In genomic region chr19:51712461-51713081, GRCh38 we compare ENCODE assay signal across 1 cellular context.
TF ChIP-seq lines count a peak whose summit lies in the region.

No MANE protein-coding gene starts in this region.

TF ChIP-seq in GM23338, 12 proteins besides CTCF, POLR2A, EP300 and RAD21 (continued from another document):
- TF ChIP-seq, protein P1, sequence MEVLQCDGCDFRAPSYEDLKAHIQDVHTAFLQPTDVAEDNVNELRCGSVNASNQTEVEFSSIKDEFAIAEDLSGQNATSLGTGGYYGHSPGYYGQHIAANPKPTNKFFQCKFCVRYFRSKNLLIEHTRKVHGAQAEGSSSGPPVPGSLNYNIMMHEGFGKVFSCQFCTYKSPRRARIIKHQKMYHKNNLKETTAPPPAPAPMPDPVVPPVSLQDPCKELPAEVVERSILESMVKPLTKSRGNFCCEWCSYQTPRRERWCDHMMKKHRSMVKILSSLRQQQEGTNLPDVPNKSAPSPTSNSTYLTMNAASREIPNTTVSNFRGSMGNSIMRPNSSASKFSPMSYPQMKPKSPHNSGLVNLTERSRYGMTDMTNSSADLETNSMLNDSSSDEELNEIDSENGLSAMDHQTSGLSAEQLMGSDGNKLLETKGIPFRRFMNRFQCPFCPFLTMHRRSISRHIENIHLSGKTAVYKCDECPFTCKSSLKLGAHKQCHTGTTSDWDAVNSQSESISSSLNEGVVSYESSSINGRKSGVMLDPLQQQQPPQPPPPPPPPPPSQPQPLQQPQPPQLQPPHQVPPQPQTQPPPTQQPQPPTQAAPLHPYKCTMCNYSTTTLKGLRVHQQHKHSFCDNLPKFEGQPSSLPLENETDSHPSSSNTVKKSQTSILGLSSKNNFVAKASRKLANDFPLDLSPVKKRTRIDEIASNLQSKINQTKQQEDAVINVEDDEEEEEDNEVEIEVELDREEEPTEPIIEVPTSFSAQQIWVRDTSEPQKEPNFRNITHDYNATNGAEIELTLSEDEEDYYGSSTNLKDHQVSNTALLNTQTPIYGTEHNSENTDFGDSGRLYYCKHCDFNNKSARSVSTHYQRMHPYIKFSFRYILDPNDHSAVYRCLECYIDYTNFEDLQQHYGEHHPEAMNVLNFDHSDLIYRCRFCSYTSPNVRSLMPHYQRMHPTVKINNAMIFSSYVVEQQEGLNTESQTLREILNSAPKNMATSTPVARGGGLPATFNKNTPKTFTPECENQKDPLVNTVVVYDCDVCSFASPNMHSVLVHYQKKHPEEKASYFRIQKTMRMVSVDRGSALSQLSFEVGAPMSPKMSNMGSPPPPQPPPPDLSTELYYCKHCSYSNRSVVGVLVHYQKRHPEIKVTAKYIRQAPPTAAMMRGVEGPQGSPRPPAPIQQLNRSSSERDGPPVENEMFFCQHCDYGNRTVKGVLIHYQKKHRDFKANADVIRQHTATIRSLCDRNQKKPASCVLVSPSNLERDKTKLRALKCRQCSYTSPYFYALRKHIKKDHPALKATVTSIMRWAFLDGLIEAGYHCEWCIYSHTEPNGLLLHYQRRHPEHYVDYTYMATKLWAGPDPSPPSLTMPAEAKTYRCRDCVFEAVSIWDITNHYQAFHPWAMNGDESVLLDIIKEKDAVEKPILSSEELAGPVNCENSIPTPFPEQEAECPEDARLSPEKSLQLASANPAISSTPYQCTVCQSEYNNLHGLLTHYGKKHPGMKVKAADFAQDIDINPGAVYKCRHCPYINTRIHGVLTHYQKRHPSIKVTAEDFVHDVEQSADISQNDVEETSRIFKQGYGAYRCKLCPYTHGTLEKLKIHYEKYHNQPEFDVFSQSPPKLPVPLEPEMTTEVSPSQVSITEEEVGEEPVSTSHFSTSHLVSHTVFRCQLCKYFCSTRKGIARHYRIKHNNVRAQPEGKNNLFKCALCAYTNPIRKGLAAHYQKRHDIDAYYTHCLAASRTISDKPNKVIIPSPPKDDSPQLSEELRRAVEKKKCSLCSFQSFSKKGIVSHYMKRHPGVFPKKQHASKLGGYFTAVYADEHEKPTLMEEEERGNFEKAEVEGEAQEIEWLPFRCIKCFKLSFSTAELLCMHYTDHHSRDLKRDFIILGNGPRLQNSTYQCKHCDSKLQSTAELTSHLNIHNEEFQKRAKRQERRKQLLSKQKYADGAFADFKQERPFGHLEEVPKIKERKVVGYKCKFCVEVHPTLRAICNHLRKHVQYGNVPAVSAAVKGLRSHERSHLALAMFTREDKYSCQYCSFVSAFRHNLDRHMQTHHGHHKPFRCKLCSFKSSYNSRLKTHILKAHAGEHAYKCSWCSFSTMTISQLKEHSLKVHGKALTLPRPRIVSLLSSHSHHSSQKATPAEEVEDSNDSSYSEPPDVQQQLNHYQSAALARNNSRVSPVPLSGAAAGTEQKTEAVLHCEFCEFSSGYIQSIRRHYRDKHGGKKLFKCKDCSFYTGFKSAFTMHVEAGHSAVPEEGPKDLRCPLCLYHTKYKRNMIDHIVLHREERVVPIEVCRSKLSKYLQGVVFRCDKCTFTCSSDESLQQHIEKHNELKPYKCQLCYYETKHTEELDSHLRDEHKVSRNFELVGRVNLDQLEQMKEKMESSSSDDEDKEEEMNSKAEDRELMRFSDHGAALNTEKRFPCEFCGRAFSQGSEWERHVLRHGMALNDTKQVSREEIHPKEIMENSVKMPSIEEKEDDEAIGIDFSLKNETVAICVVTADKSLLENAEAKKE (CRISPR knock-in tag; IDR thresholded peaks at IDR 0.05) = no peak
- TF ChIP-seq REST (IDR thresholded peaks at IDR 0.05; ENCODE audit: unreplicated experiment) (no peak), JUNB (IDR thresholded peaks at IDR 0.05; ENCODE audit: unreplicated experiment) (no peak), NANOG (IDR thresholded peaks at IDR 0.05; ENCODE audit: borderline replicate concordance) (no peak), EZH2 (IDR thresholded peaks at IDR 0.05; ENCODE audit: low read depth, unreplicated experiment) (no peak)
TF ChIP-seq in GM23338: peak in this region for 0.
